In genomic region chr3:52453496-52454234, GRCh38 we compare ENCODE assay signal across 9 cellular contexts. TPM values are rescaled to one million over a fixed set of nuclear protein-coding genes. Genes with fewer than 3 reads are reported as not detected.
A peak's percentile ranks its signal among the peaks of the same experiment; 100 is the strongest.
DNase-seq lines count a peak whose midpoint lies in the region; ATAC-seq, FAIRE-seq and TF ChIP-seq lines count a peak whose summit lies in the region.
"Had no signal": no experiment of that assay in that cellular context is flagged by ENCODE, and none has a peak within 500 bp of the region (broad histone marks: within the 10 kb centered on the region; RNA-seq: fewer than 3 reads in every experiment).

TSS of gene TNNC1 (minus strand) at chr3:52454041. CDS start at chr3:52454015, 26 bp downstream.

- H2AFZ ChIP-seq in mesenchymal stem cell (ENCODE audit: low read depth, low read length), result peak within 1 kb of the TSS; percentile 33

- no peak for DNase-seq in activated T-cell treated with anti-CD3 and anti-CD28 coated beads, Interleukin-2, amount 50 U/mL, for 4 hours
- DNase-seq in activated T-cell treated with anti-CD3 and anti-CD28 coated beads, Interleukin-2, amount 50 U/mL, for 48 hours, result no peak
- no peak for DNase-seq in bronchial epithelial cell (ENCODE audit: low read depth)
- no peak for DNase-seq in mesenchymal stem cell
- DNase-seq in upper lobe of right lung, result peak; percentile 81
- no peak for DNase-seq in NCI-H1436 (lab: John Stamatoyannopoulos, UW)
- DNase-seq in COLO668 (lab: John Stamatoyannopoulos, UW; ENCODE audit: unreplicated experiment), result no peak
- DNase-seq: NCI-H2081 treated with DMSO at 0.1 percent for 48 hours had no signal

- intact Hi-C loops in upper lobe of right lung (cut with DNase I), result no loop called here

- H3K4me1 ChIP-seq in mesenchymal stem cell (ENCODE audit: control insufficient read depth, insufficient read depth, low read depth, low read length) (peaks cover 34% of the 10 kb centered on the region), upper lobe of right lung (peaks cover 24% of the 10 kb centered on the region)

- no peak within 1 kb of the TSS for H2BK120ac ChIP-seq in mesenchymal stem cell (ENCODE audit: low read depth, low read length)

- H3K18ac ChIP-seq in mesenchymal stem cell (ENCODE audit: low read depth in 1 of 2, low read length in 2 of 2), result no peak within 1 kb of the TSS

- peak within 1 kb of the TSS; percentile 92 for H3K9ac ChIP-seq in mesenchymal stem cell (ENCODE audit: low read length)

- H3K4me1 Mint-ChIP-seq in activated T-cell treated with anti-CD3 and anti-CD28 coated beads, Interleukin-2, amount 50 U/mL, for 4 hours (ENCODE audit: low read depth), result peaks cover 38% of the 10 kb centered on the region

- 56% methylated on average over 16 of the region's 16 CpGs for WGBS in mesenchymal stem cell

- no peak within 1 kb of the TSS for H3K27ac ChIP-seq in mesenchymal stem cell (ENCODE audit: low read length, poor library complexity, severe bottlenecking)
- peak within 1 kb of the TSS; percentile 95 for H3K27ac ChIP-seq in upper lobe of right lung

- peaks cover 6% of the 10 kb centered on the region for H3K79me1 ChIP-seq in mesenchymal stem cell (replicated peaks; ENCODE audit: low read length, poor library complexity, severe bottlenecking)

- H3K27me3 ChIP-seq in bronchial epithelial cell (ENCODE audit: control insufficient read depth, insufficient read depth, low read length) (no peaks in the 10 kb centered on the region), mesenchymal stem cell (ENCODE audit: control insufficient read depth in 1 of 2, insufficient read depth in 1 of 2, low read length in 2 of 2) (no peaks in the 10 kb centered on the region), upper lobe of right lung (no peaks in the 10 kb centered on the region)

- no peak for FAIRE-seq in bronchial epithelial cell (lab: Jason Lieb, UNC)

- peak within 1 kb of the TSS; percentile 87 for H3K4me3 Mint-ChIP-seq in activated T-cell treated with anti-CD3 and anti-CD28 coated beads, Interleukin-2, amount 50 U/mL, for 4 hours

- H3K36me3 ChIP-seq in bronchial epithelial cell (ENCODE audit: control insufficient read depth, insufficient read depth, low read length), result peaks cover 1% of the 10 kb centered on the region
- H3K36me3 ChIP-seq in mesenchymal stem cell (ENCODE audit: control insufficient read depth in 1 of 2, insufficient read depth in 2 of 2, low read depth in 1 of 2, low read length in 2 of 2), result peaks cover 11 to 12% of the 10 kb centered on the region in 2 experiments
- peaks cover 12% of the 10 kb centered on the region for H3K36me3 ChIP-seq in upper lobe of right lung

- H3K9me3 Mint-ChIP-seq in activated T-cell treated with anti-CD3 and anti-CD28 coated beads, Interleukin-2, amount 50 U/mL, for 4 hours, result no peaks in the 10 kb centered on the region

- H2BK12ac ChIP-seq in mesenchymal stem cell (ENCODE audit: low read length in 2 of 2), result peak within 1 kb of the TSS; percentile 19 to 61

- H3K4me3 ChIP-seq in bronchial epithelial cell (ENCODE audit: low read depth, low read length) (peak within 1 kb of the TSS; percentile 76), mesenchymal stem cell (ENCODE audit: insufficient read depth in 1 of 2, low read depth in 1 of 2, low read length in 2 of 2) (peak within 1 kb of the TSS; percentile 75 to 96), upper lobe of right lung (peak within 1 kb of the TSS; percentile 74)

- H3K9me3 ChIP-seq in mesenchymal stem cell (ENCODE audit: control insufficient read depth, low read length) (no peaks in the 10 kb centered on the region), upper lobe of right lung (no peaks in the 10 kb centered on the region)

- no peak within 1 kb of the TSS for H2BK5ac ChIP-seq in mesenchymal stem cell (ENCODE audit: low read depth, low read length, poor library complexity, severe bottlenecking)

- no peaks in the 10 kb centered on the region for H3K27me3 Mint-ChIP-seq in activated T-cell treated with anti-CD3 and anti-CD28 coated beads, Interleukin-2, amount 50 U/mL, for 4 hours (ENCODE audit: low read depth)

- peak within 1 kb of the TSS; percentile 59 for H4K8ac ChIP-seq in mesenchymal stem cell (ENCODE audit: low read length)

- H3K14ac ChIP-seq in mesenchymal stem cell (ENCODE audit: low read length in 2 of 2), result no peak within 1 kb of the TSS

- H3K23ac ChIP-seq in mesenchymal stem cell (ENCODE audit: low read length in 2 of 2), result no peak within 1 kb of the TSS

- peak within 1 kb of the TSS; percentile 2 for H4K91ac ChIP-seq in mesenchymal stem cell (ENCODE audit: low read length)

- peak within 1 kb of the TSS; percentile 29 for H2AK5ac ChIP-seq in mesenchymal stem cell (ENCODE audit: low read length, severe bottlenecking)

- H3K4me2 ChIP-seq in mesenchymal stem cell (ENCODE audit: low read length, poor library complexity, severe bottlenecking), result no peak within 1 kb of the TSS

- peaks cover 6% of the 10 kb centered on the region for H3K36me3 Mint-ChIP-seq in activated T-cell treated with anti-CD3 and anti-CD28 coated beads, Interleukin-2, amount 50 U/mL, for 4 hours (ENCODE audit: insufficient read depth)

- peak within 1 kb of the TSS; percentile 78 for H2BK15ac ChIP-seq in mesenchymal stem cell (ENCODE audit: low read depth, poor library complexity, severe bottlenecking)

- no peak for ATAC-seq in activated T-cell treated with anti-CD3 and anti-CD28 coated beads, Interleukin-2, amount 50 U/mL, for 4 hours
- peak; percentile 54 for ATAC-seq in upper lobe of right lung
- ATAC-seq in HG03139 (IDR thresholded peaks at IDR 0.05; ENCODE audit: unreplicated experiment), result no peak

- no peak for TF ChIP-seq CTCF in bronchial epithelial cell (IDR thresholded peaks at IDR 0.05; ENCODE audit: insufficient read depth, low read length, severe bottlenecking)
- no peak for TF ChIP-seq CTCF in upper lobe of right lung (IDR thresholded peaks at IDR 0.05)

- peak within 1 kb of the TSS in 1 of 2 experiments; percentile 64 for H3K4ac ChIP-seq in mesenchymal stem cell (ENCODE audit: low read depth in 1 of 2, low read length in 2 of 2)

RNA-seq across cellular contexts. Expression of gene TNNC1, which starts in this region (rescaled TPM):
- 1 to 10 TPM in 2 of 3 donors, under 1 TPM in 1; 0.46 to 1.4 (median 1.1) TPM for total RNA-seq in activated T-cell treated with anti-CD3 and anti-CD28 coated beads, Interleukin-2, amount 50 U/mL, for 4 hours
- total RNA-seq in bronchial epithelial cell (0.26 and 1.2 TPM in 2 replicates), upper lobe of right lung (88.9 TPM)
- 0.86 TPM for polyA plus RNA-seq in mesenchymal stem cell (2013, experiment 1 of 2)
- polyA plus RNA-seq in mesenchymal stem cell (2013, experiment 2 of 2), result 0.79 TPM

Comparison
In these comparisons a context has a peak if more than half of its experiments do, and no peak if none do; other contexts are left out.
1. RNA of gene TNNC1 (total RNA-seq): 88.9 TPM in upper lobe of right lung (single experiment); 0.46 to 1.4 TPM in activated T-cell treated with anti-CD3 and anti-CD28 coated beads, Interleukin-2, amount 50 U/mL, for 4 hours and 0.26 to 1.2 TPM in bronchial epithelial cell; every median in the first group is over 10 times any median in the second.
2. Peak in every context shown above with its lines, with median percentiles within 50 percentile points of each other: H3K4me3 ChIP-seq.